10 cellular contexts compared by ENCODE assay signal in the genomic region with DNA sequence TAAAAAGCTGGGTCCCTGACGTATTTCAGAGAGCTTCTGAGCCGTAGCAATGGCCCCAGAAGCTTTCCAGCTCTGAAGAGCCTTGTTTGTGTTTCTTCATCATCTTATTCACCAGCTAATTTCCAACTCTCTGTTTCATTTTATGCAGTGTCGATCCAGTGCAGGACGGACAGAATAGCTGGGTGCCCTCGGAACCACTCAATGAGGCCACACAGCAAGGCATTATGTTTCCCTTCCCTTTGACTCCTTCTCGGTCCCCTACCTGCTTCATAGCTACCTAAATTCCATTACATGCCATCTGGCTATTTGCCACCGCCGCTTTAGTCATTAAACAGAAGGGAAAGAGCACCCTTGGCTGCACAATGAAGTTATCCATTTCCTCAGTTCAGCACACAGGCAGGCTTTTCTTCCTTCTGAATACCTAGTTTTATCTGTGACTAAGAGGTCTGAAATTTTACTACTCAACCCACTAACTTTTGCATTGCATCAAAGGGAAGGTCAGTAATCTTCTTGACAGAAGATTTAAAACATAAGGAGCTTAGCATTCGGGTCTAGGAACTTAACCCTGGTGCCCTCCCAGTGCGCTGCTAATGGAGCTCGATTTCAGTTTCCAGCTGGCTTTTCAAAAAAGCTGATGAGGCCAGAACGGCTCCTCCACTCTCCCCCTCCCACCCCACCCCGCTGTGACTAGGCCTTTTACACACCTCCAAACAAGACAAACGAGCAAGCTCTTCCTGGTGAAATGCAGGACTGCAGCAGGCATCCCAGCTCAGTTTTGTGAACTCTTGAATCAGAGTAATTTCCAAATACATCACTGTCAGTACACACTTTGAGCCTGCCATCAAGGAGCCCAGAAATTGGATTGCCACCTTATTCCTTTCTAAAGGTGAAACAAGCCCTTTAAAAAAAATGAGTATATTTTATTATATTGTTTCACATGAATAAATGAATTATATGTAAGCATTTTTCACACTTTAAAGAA.
DNase-seq lines count a peak whose midpoint lies in the region; TF ChIP-seq lines count a peak whose summit lies in the region.
"Had no signal": no experiment of that assay in that cellular context is flagged by ENCODE, and none has a peak within 500 bp of the region (broad histone marks: within the 10 kb centered on the region; RNA-seq: fewer than 3 reads in every experiment).

No MANE protein-coding gene starts in this region.

- DNase-seq in cardiac muscle cell (ENCODE audit: low read depth in 1 of 2, low spot score in 1 of 2) (peak; percentile 32 to 41), left ventricle myocardium inferior (no peak), SK-N-DZ (ENCODE audit: low spot score) (peak; percentile 49), AG08396 (ENCODE audit: low spot score) (no peak), erythroblast (lab: John Stamatoyannopoulos, UW) (no peak), GM03348 (ENCODE audit: low spot score) (no peak)
- no peak for DNase-seq in activated CD8-positive, alpha-beta memory T cell treated with anti-CD3 and anti-CD28 coated beads, Interleukin-2, amount 50 U/mL, for 4 hours
- DNase-seq: T-helper 2 cell had no signal

- H3K27me3 ChIP-seq in cardiac muscle cell (no peaks in the 10 kb centered on the region), left ventricle myocardium inferior (ENCODE audit: low read depth) (no peaks in the 10 kb centered on the region), iPS-20b (ENCODE audit: insufficient read depth, low read length) (no peaks in the 10 kb centered on the region)
- H3K27me3 ChIP-seq: body of pancreas had no signal

- no peak overlapping the region for H3K9ac ChIP-seq in iPS-20b (ENCODE audit: low read depth, low read length)

- H3K4me1 ChIP-seq in cardiac muscle cell (ENCODE audit: low read depth) (peaks cover 19% of the 10 kb centered on the region), left ventricle myocardium inferior (no peaks in the 10 kb centered on the region), iPS-20b (ENCODE audit: insufficient read depth, low read length) (peaks cover 17% of the 10 kb centered on the region; the same call in 1 of the 2 replicates)
- H3K4me1 ChIP-seq: body of pancreas had no signal

- H3K27ac ChIP-seq in cardiac muscle cell (peak overlapping the region; percentile 15), left ventricle myocardium inferior (replicated peaks) (no peak overlapping the region), iPS-20b (ENCODE audit: low read length) (no peak overlapping the region)
- H3K27ac ChIP-seq: body of pancreas had no signal

- H3K9me3 ChIP-seq in cardiac muscle cell (ENCODE audit: low read depth) (no peaks in the 10 kb centered on the region), left ventricle myocardium inferior (replicated peaks) (no peaks in the 10 kb centered on the region), iPS-20b (ENCODE audit: insufficient read depth, low read depth, low read length) (no peaks in the 10 kb centered on the region)
- H3K9me3 ChIP-seq: body of pancreas had no signal

- no peak for TF ChIP-seq CTCF in cardiac muscle cell (IDR thresholded peaks at IDR 0.05; ENCODE audit: low read depth, low read length)
- no peak for TF ChIP-seq CTCF in left ventricle myocardium inferior (IDR thresholded peaks at IDR 0.05; ENCODE audit: borderline replicate concordance)

- H3K36me3 ChIP-seq in cardiac muscle cell: no peaks in the 10 kb centered on the region
- no peaks in the 10 kb centered on the region for H3K36me3 ChIP-seq in left ventricle myocardium inferior
- no peaks in the 10 kb centered on the region for H3K36me3 ChIP-seq in iPS-20b (ENCODE audit: insufficient read depth, low read depth, low read length)

- no peak for TF ChIP-seq POLR2A in erythroblast (IDR thresholded peaks at IDR 0.05; ENCODE audit: low read length)

- H3K4me3 ChIP-seq in cardiac muscle cell (no peak overlapping the region), left ventricle myocardium inferior (no peak overlapping the region), iPS-20b (ENCODE audit: low read length) (peak overlapping the region; percentile 47)
- H3K4me3 ChIP-seq: body of pancreas had no signal

- intact Hi-C loops in left ventricle myocardium inferior (cut with micrococcal nuclease): no loop called here

Comparison
In these comparisons a context has a peak if more than half of its experiments do, and no peak if none do; other contexts are left out.
1. DNase-seq: peak in cardiac muscle cell (2 of 2) and SK-N-DZ (single experiment); none in left ventricle myocardium inferior (single experiment), AG08396 (single experiment), activated CD8-positive, alpha-beta memory T cell treated with anti-CD3 and anti-CD28 coated beads, Interleukin-2, amount 50 U/mL, for 4 hours (single experiment), erythroblast (0 of 2) and GM03348 (single experiment).